Comparison of ENCODE assay signal across 8 cellular contexts in the genomic region with DNA sequence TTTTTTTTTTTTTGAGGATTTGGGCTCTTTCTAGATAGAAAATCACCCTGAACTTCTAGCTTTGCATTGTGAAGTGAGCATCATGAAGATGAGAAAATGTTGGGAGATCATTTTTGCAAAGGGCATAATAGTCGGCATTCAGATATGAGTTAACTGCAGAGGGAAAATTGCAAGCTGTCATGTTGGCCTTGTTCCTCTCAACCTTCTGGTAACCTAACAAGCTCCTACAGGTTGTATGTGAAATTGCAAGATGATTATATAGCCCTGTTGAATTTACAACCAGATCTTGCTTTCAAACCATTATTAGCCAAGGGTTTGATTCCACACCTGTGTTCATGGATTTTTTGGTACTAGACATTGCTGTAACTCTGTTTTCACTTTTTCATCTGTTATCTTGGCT. TPM values are rescaled to one million over a fixed set of nuclear protein-coding genes. Genes with fewer than 3 reads are reported as not detected.
A peak's percentile ranks its signal among the peaks of the same experiment; 100 is the strongest.
DNase-seq lines count a peak whose midpoint lies in the region; TF ChIP-seq lines count a peak whose summit lies in the region.

No MANE protein-coding gene starts in this region.

- DNase-seq in COLO829 (ENCODE audit: low spot score) = peak; percentile 74
- DNase-seq in HAP-1 (ENCODE audit: low spot score in 2 of 2) = peak in 1 of 2 experiments; percentile 81
- DNase-seq in SKM-1 (lab: John Stamatoyannopoulos, UW; ENCODE audit: unreplicated experiment) = peak; percentile 31
- DNase-seq in fibroblast of peridontal ligament (ENCODE audit: extremely low read depth) = peak; percentile 57
- no peak for DNase-seq in transverse colon
- no peak for DNase-seq in OCI-M2 (lab: John Stamatoyannopoulos, UW; ENCODE audit: unreplicated experiment)
- DNase-seq in GDM1 (lab: John Stamatoyannopoulos, UW) = no peak
- no peak for DNase-seq in hippocampal formation (lab: John Stamatoyannopoulos, UW)

- TF ChIP-seq POLR2A in transverse colon (IDR thresholded peaks at IDR 0.05) = no peak

- no peak for TF ChIP-seq EP300 in transverse colon (IDR thresholded peaks at IDR 0.05; ENCODE audit: low read depth)

- intact Hi-C loops in transverse colon (cut with DNase I; ENCODE audit: low total_unique reads) = no loop called here

- peak overlapping the region in 1 of 4 donors; percentile 95 for H3K27ac ChIP-seq in transverse colon

- H3K27me3 ChIP-seq in HAP-1 (ENCODE audit: low read depth) (no peaks in the 10 kb centered on the region), transverse colon (no peaks in the 10 kb centered on the region)

- H3K4me1 ChIP-seq in HAP-1 = peaks cover 14% of the 10 kb centered on the region
- H3K4me1 ChIP-seq in transverse colon = peaks cover 9 to 32% (median 18%) of the 10 kb centered on the region in 4 donors

- peak in 4 of 5 experiments; percentile 38 to 54 (median 47) for TF ChIP-seq CTCF in transverse colon (IDR thresholded peaks at IDR 0.05)

- in situ Hi-C loops in HAP-1 (cut with MboI; ENCODE audit: low sequenced_read_pairs) = no loop called here
- in situ Hi-C loops in transverse colon (cut with MboI; ENCODE audit: low pct_ligation_motif_present in 1 of 4, low pct_unique_long_range_greater_than_20kb in 1 of 4, low sequenced_read_pairs in 3 of 4) = loop anchor here in 1 of 4 donors (10.0 kb wide), 1 partner anchor 51 kb away; a partner anchor contains a TSS

- H3K4me3 ChIP-seq in HAP-1 (peak overlapping the region; percentile 85), transverse colon (peak overlapping the region in 1 of 4 donors; percentile 78)

- H3K36me3 ChIP-seq in HAP-1 (replicated peaks) (peaks cover 30% of the 10 kb centered on the region), transverse colon (peaks cover 0 to 7% (median 2%) of the 10 kb centered on the region in 4 donors)

- H3K9me3 ChIP-seq in HAP-1 (no peaks in the 10 kb centered on the region), transverse colon (no peaks in the 10 kb centered on the region)

- WGBS in transverse colon (ENCODE audit: low coverage in 1 of 2), 2 donors = 33 to 40% methylated on average over 1 of the region's 1 CpG

RNA-seq across cellular contexts. Expression of a gene that starts 2.2 kb away (rescaled TPM):
- total RNA-seq in transverse colon = 10 to 100 TPM in 3 of 4 donors, 1 to 10 TPM in 1; 9.6 to 39.3 (median 33.2) TPM

RNA-seq across cellular contexts. Expression of a gene that starts 32.7 kb away (rescaled TPM):
- total RNA-seq in transverse colon = 10 to 100 TPM; 36.7 to 40.6 (median 38.9) TPM

RNA-seq across cellular contexts. Expression of a gene that starts 45.4 kb away (rescaled TPM):
- total RNA-seq in transverse colon = 100 to 1,000 TPM in 1 of 4 donors, 10 to 100 TPM in 3; 23.1 to 110 (median 84.4) TPM

RNA-seq across cellular contexts. Expression of a gene that starts 53.9 kb away (rescaled TPM):
- total RNA-seq in transverse colon = 100 to 1,000 TPM; 382 to 822 (median 494) TPM

RNA-seq across cellular contexts. Expression of a gene that starts 55.0 kb away (rescaled TPM):
- total RNA-seq in transverse colon = 100 to 1,000 TPM in 2 of 4 donors, 10 to 100 TPM in 2; 28.5 to 166 (median 124) TPM

Comparison
In these comparisons a context has a peak if more than half of its experiments do, and no peak if none do; other contexts are left out.
1. DNase-seq: peak in COLO829 (single experiment), SKM-1 (single experiment) and fibroblast of peridontal ligament (single experiment); none in transverse colon (single experiment), OCI-M2 (single experiment), GDM1 (single experiment) and hippocampal formation (0 of 2).